Comparison of ENCODE assay signal across 26 cellular contexts in genomic region chr7:119465798-119466305, GRCh38.
"Had no signal": no experiment of that assay in that cellular context is flagged by ENCODE, and none has a peak within 500 bp of the region (broad histone marks: within the 10 kb centered on the region; RNA-seq: fewer than 3 reads in every experiment).

No MANE protein-coding gene starts in this region.

- ATAC-seq: effector memory CD8-positive, alpha-beta T cell; esophagus mucosa; gastrocnemius medialis; heart right ventricle; left cardiac atrium; left lung; left ventricle myocardium superior; lower lobe of right lung; mucosa of descending colon had no signal

- FAIRE-seq: endometrium, kidney had no signal

- H3K27ac ChIP-seq: colonic mucosa, epithelial cell of prostate, esophagus squamous epithelium, gastrocnemius medialis, heart right ventricle, left lung, lower lobe of right lung had no signal

- H3K27me3 ChIP-seq: colonic mucosa, esophagus squamous epithelium, gastrocnemius medialis, heart right ventricle, left lung had no signal

- H3K4me3 ChIP-seq: colonic mucosa, esophagus squamous epithelium, gastrocnemius medialis, heart right ventricle, left lung, lower lobe of right lung, mucosa of descending colon had no signal

- DNase-seq: colonic mucosa; cortex of kidney; effector CD8-positive, alpha-beta T cell; effector memory CD8-positive, alpha-beta T cell; endodermal cell; erythroblast; esophagus squamous epithelium; foreskin fibroblast; foreskin melanocyte; gastrocnemius medialis; glutamatergic neuron; head of caudate nucleus; heart right ventricle; hippocampal formation; islet precursor cell; kidney; kidney glomerular epithelial cell; left cardiac atrium; left lung; left ventricle myocardium superior; lower lobe of right lung; mesenchymal stem cell; mucosa of descending colon had no signal

- H3K9me3 ChIP-seq: colonic mucosa, esophagus squamous epithelium, gastrocnemius medialis, heart right ventricle, left lung, lower lobe of right lung, mucosa of descending colon had no signal

- H3K4me1 ChIP-seq: colonic mucosa, esophagus squamous epithelium, gastrocnemius medialis, heart right ventricle, left lung, lower lobe of right lung had no signal

- H3K36me3 ChIP-seq: colonic mucosa, esophagus squamous epithelium, gastrocnemius medialis, heart right ventricle, left lung, lower lobe of right lung had no signal
